In genomic region chr22:39306456-39307361, GRCh38 we compare ENCODE assay signal across 9 cellular contexts. TPM values are rescaled to one million over a fixed set of nuclear protein-coding genes. Genes with fewer than 3 reads are reported as not detected.
DNase-seq lines count a peak whose midpoint lies in the region; ATAC-seq and TF ChIP-seq lines count a peak whose summit lies in the region.
"Had no signal": no experiment of that assay in that cellular context is flagged by ENCODE, and none has a peak within 500 bp of the region (broad histone marks: within the 10 kb centered on the region; RNA-seq: fewer than 3 reads in every experiment).

No MANE protein-coding gene starts in this region.

- no peaks in the 10 kb centered on the region for H3K79me2 ChIP-seq in PC-9 (ENCODE audit: low read depth)

- no peaks in the 10 kb centered on the region for H3K27me3 ChIP-seq in PC-9 (ENCODE audit: insufficient read depth, low read depth)
- no peaks in the 10 kb centered on the region for H3K27me3 ChIP-seq in kidney epithelial cell (ENCODE audit: control insufficient read depth, insufficient read depth, low read length)
- H3K27me3 ChIP-seq: suprapubic skin had no signal

- no peaks in the 10 kb centered on the region for H3K9me2 ChIP-seq in PC-9 (ENCODE audit: insufficient read depth)

- no peak overlapping the region for H3K27ac ChIP-seq in PC-9
- H3K27ac ChIP-seq: suprapubic skin had no signal

- POLR2A ChIA-PET in PC-9 (lab: Charles Lee; ENCODE audit: unreplicated experiment): interaction anchor here (0.5 to 0.6 kb wide), 2 partner anchors 63 to 97 kb away, joined by 3 to 6 read pairs; no protein-coding TSS in a partner anchor

- no peaks in the 10 kb centered on the region for H3K9me3 ChIP-seq in PC-9 (ENCODE audit: insufficient read depth, low read depth)
- H3K9me3 ChIP-seq: suprapubic skin had no signal

- H3K36me3 ChIP-seq in PC-9 (ENCODE audit: low read depth) (peaks cover 3% of the 10 kb centered on the region), kidney epithelial cell (ENCODE audit: control insufficient read depth, insufficient read depth, low read length) (peaks cover 1% of the 10 kb centered on the region)

- CTCF ChIA-PET in PC-9 (lab: Charles Lee): interaction anchor here (0.6 to 1.2 kb wide), 5 partner anchors 9 to 607 kb away, joined by 3 to 5 read pairs (median 4); no protein-coding TSS in a partner anchor

- TF ChIP-seq CTCF in GM12874 (IDR thresholded peaks at IDR 0.05; ENCODE audit: insufficient read depth, low read depth, low read length) (peak; percentile 76), PC-9 (conservative IDR thresholded peaks at IDR 0.05) (peak; percentile 65), kidney epithelial cell (IDR thresholded peaks at IDR 0.05; ENCODE audit: insufficient read depth, low read length, poor library complexity, severe bottlenecking) (peak; percentile 47)

- DNase-seq in PC-9: peak in 1 of 2 experiments; percentile 65
- peak in 1 of 2 donors; percentile 59 for DNase-seq in activated naive CD4-positive, alpha-beta T cell treated with anti-CD3 and anti-CD28 coated beads, Interleukin-2, amount 50 U/mL, for 72 hours (ENCODE audit: low spot score in 2 of 2)
- DNase-seq in kidney epithelial cell (ENCODE audit: low read depth): no peak
- no peak for DNase-seq in ureter (ENCODE audit: low spot score)

- H3K9me3 Mint-ChIP-seq in activated naive CD4-positive, alpha-beta T cell treated with anti-CD3 and anti-CD28 coated beads, Interleukin-2, amount 50 U/mL, for 72 hours: no peaks in the 10 kb centered on the region

- no peak overlapping the region for H3K4me2 ChIP-seq in PC-9

- H3K27ac Mint-ChIP-seq in activated naive CD4-positive, alpha-beta T cell treated with anti-CD3 and anti-CD28 coated beads, Interleukin-2, amount 50 U/mL, for 72 hours: no peak overlapping the region

- H3K4me3 ChIP-seq in PC-9 (no peak overlapping the region), kidney epithelial cell (ENCODE audit: low read depth, low read length) (no peak overlapping the region)
- H3K4me3 ChIP-seq: suprapubic skin had no signal

- peaks cover 4% of the 10 kb centered on the region for H4K20me1 ChIP-seq in PC-9 (ENCODE audit: insufficient read depth)

- H2AFZ ChIP-seq in PC-9: no peak overlapping the region

- ATAC-seq in activated naive CD4-positive, alpha-beta T cell treated with anti-CD3 and anti-CD28 coated beads, Interleukin-2, amount 50 U/mL, for 72 hours: peak; percentile 29 to 35
- no peak for ATAC-seq in HG02938 (IDR thresholded peaks at IDR 0.05; ENCODE audit: unreplicated experiment)
- no peak for ATAC-seq in HG03378 (IDR thresholded peaks at IDR 0.05; ENCODE audit: unreplicated experiment)
- ATAC-seq in GM18873 (IDR thresholded peaks at IDR 0.05; ENCODE audit: low FRiP score, unreplicated experiment): no peak

- BruUV-seq in PC-9 (replicated peaks; lab: Mats Ljungman, UMichigan): no TSS peak

- H3K36me3 Mint-ChIP-seq in activated naive CD4-positive, alpha-beta T cell treated with anti-CD3 and anti-CD28 coated beads, Interleukin-2, amount 50 U/mL, for 72 hours: no peaks in the 10 kb centered on the region

- H3K4me1 ChIP-seq in PC-9 (replicated peaks; ENCODE audit: insufficient read depth): peaks cover 48% of the 10 kb centered on the region

- intact Hi-C loops in PC-9 (cut with micrococcal nuclease; ENCODE audit: unreplicated experiment): no loop called here

- H3F3A ChIP-seq in PC-9 (ENCODE audit: insufficient read depth, low read depth): peaks cover 72% of the 10 kb centered on the region

RNA-seq across cellular contexts. Expression of gene RPL3, which starts 12.7 kb away (rescaled TPM):
- total RNA-seq in PC-9 (2021) (1,699 and 2,252 TPM in 2 replicates), kidney epithelial cell (2,742 and 3,058 TPM in 2 replicates), ureter (2,529 TPM)
- 1,000 to 10,000 TPM; 2,348 to 3,152 TPM for total RNA-seq in activated naive CD4-positive, alpha-beta T cell treated with anti-CD3 and anti-CD28 coated beads, Interleukin-2, amount 50 U/mL, for 72 hours

RNA-seq across cellular contexts. Expression of gene SYNGR1, which starts 43.1 kb away (rescaled TPM):
- 12.0 and 19.1 TPM in 2 replicates for total RNA-seq in PC-9 (2021)
- 1 to 10 TPM in 1 of 2 donors, under 1 TPM in 1; 0.46 to 1.2 TPM for total RNA-seq in activated naive CD4-positive, alpha-beta T cell treated with anti-CD3 and anti-CD28 coated beads, Interleukin-2, amount 50 U/mL, for 72 hours
- 1.0 and 2.0 TPM in 2 replicates for total RNA-seq in kidney epithelial cell
- 32.6 TPM for total RNA-seq in ureter

Comparison
In these comparisons a context has a peak if more than half of its experiments do, and no peak if none do; other contexts are left out.
1. ATAC-seq: peak in activated naive CD4-positive, alpha-beta T cell treated with anti-CD3 and anti-CD28 coated beads, Interleukin-2, amount 50 U/mL, for 72 hours (2 of 2); none in HG02938 (single experiment), HG03378 (single experiment) and GM18873 (single experiment).
2. Peak in every context shown above with its lines, with median percentiles within 50 percentile points of each other: CTCF ChIP-seq.